In the genomic region with DNA sequence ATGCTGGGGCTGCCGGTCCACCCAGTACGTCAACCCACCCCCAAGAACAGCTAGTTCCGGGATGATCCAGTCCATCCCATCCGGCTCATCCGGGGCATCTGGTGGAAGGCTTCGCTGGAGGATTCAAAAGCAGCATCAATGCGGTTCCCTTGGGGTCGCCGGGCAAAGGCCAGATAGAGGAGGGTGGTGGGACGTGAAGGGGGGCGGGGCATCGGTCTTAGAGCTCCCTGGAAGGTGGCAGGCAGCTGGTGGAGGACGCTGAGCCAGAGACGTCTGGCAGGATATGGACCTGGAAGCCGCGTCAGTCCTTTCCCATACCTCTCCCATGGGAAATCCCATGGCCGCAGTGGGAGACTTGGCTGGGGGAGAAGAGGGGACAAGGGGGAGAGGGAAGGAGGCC, we compare ENCODE assay signal across 1 cellular context.
TF ChIP-seq lines count a peak whose summit lies in the region.

No MANE protein-coding gene starts in this region.

TF ChIP-seq in SK-N-SH treated with all-trans-retinoic acid at 6 μM for 48 hours, 23 proteins besides CTCF, POLR2A, EP300 and RAD21 (continued from another document):
- no peak for TF ChIP-seq POU6F1 (CRISPR knock-in tag; IDR thresholded peaks at IDR 0.05; ENCODE audit: borderline replicate concordance, low read depth)
- TF ChIP-seq SNAI2 (CRISPR knock-in tag; IDR thresholded peaks at IDR 0.05), result no peak
- TF ChIP-seq ESRRG (CRISPR knock-in tag; IDR thresholded peaks at IDR 0.05), result no peak
- TF ChIP-seq GLIS3 (CRISPR knock-in tag; IDR thresholded peaks at IDR 0.05), result no peak
- no peak for TF ChIP-seq TSHZ2 (CRISPR knock-in tag; IDR thresholded peaks at IDR 0.05)
- TF ChIP-seq ZNF565 (CRISPR knock-in tag; conservative IDR thresholded peaks at IDR 0.05; ENCODE audit: low read depth), result no peak
- TF ChIP-seq CSDC2 (CRISPR knock-in tag; IDR thresholded peaks at IDR 0.05), result no peak
- TF ChIP-seq ZC3H10 (CRISPR knock-in tag; IDR thresholded peaks at IDR 0.05), result no peak
